ENCODE assay signal across 8 cellular contexts in the genomic region with DNA sequence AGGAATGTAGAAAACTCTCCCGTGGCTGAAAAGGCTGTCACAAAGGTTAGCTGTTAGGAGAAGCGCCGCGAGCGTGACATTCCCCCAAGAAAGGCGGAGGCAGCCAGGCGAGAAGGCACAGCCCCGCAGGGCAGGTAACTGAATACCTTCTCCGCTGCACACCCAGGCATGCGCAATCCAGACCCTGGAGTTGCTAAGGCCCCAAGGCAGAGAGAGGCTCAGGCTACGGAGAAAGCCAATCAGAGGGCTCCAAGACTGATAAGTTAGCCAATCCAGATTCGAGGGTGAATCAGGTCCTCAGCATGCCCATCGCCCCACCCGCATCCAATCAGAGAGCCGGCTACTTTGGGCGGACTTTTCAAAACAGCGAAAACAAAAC. TPM values are rescaled to one million over a fixed set of nuclear protein-coding genes. Genes with fewer than 3 reads are reported as not detected.
DNase-seq lines count a peak whose midpoint lies in the region; ATAC-seq and TF ChIP-seq lines count a peak whose summit lies in the region.

No MANE protein-coding gene starts in this region.

- no peaks in the 10 kb centered on the region for H3K9me3 ChIP-seq in heart left ventricle
- H3K9me3 ChIP-seq in upper lobe of left lung = no peaks in the 10 kb centered on the region

- peaks cover 0 to 29% (median 19%) of the 10 kb centered on the region in 9 donors for H3K36me3 ChIP-seq in heart left ventricle
- H3K36me3 ChIP-seq in upper lobe of left lung = peaks cover 0 to 13% (median 4%) of the 10 kb centered on the region in 4 donors

- H3K27ac ChIP-seq in heart left ventricle (peak overlapping the region; percentile 80 to 95 (median 91)), upper lobe of left lung (peak overlapping the region; percentile 84 to 99 (median 91))

- intact Hi-C loops in heart left ventricle (cut with DNase I) = loop anchor here (1.0 to 5.0 kb wide), 6 partner anchors 59 to 209 kb away; a partner anchor contains a TSS

- peak; percentile 99 for DNase-seq in GM12865 (ENCODE audit: low read depth)
- peak; percentile 93 for DNase-seq in NCI-H1105 (lab: John Stamatoyannopoulos, UW)
- DNase-seq in SKM-1 (lab: John Stamatoyannopoulos, UW; ENCODE audit: unreplicated experiment) = peak; percentile 97
- peak; percentile 99 for DNase-seq in amniotic epithelial cell (ENCODE audit: low read depth)
- DNase-seq in heart left ventricle = peak; percentile 90 to 96 (median 95)
- peak; percentile 100 for DNase-seq in pons (ENCODE audit: low spot score)
- DNase-seq in upper lobe of left lung = peak; percentile 79 to 97

- no peak for TF ChIP-seq POLR2A in heart left ventricle (IDR thresholded peaks at IDR 0.05)
- peak in 1 of 4 donors; percentile 66 for TF ChIP-seq POLR2A in upper lobe of left lung (IDR thresholded peaks at IDR 0.05)

- TF ChIP-seq CTCF in GM12865 (IDR thresholded peaks at IDR 0.05; ENCODE audit: insufficient read depth, low read depth, low read length, missing control alignments) (no peak), heart left ventricle (IDR thresholded peaks at IDR 0.05) (no peak), upper lobe of left lung (IDR thresholded peaks at IDR 0.05) (no peak)

- peak overlapping the region; percentile 78 for H3K4me3 ChIP-seq in GM12865 (ENCODE audit: low read depth, low read length)
- peak overlapping the region; percentile 65 to 97 (median 86) for H3K4me3 ChIP-seq in heart left ventricle
- H3K4me3 ChIP-seq in upper lobe of left lung = peak overlapping the region; percentile 87 to 99 (median 94)

- ATAC-seq in HG02642 (IDR thresholded peaks at IDR 0.05; ENCODE audit: poor library complexity, unreplicated experiment) = peak; percentile 91
- ATAC-seq in heart left ventricle = peak; percentile 98 to 99 (median 98)
- ATAC-seq in upper lobe of left lung (ENCODE audit: low FRiP score in 2 of 2) = peak; percentile 96 to 98

- H3K27me3 ChIP-seq in heart left ventricle = no peaks in the 10 kb centered on the region
- no peaks in the 10 kb centered on the region for H3K27me3 ChIP-seq in upper lobe of left lung

- TF ChIP-seq EP300 in upper lobe of left lung (IDR thresholded peaks at IDR 0.05) = no peak

- WGBS in heart left ventricle, 4 donors = 0 to 1% (median 1%) methylated on average over 15 to 17 of the region's 17 CpGs
- WGBS in upper lobe of left lung, 2 donors = 0 to 1% methylated on average over 10 to 17 of the region's 17 CpGs

- peaks cover 0 to 34% (median 5%) of the 10 kb centered on the region in 12 donors for H3K4me1 ChIP-seq in heart left ventricle
- H3K4me1 ChIP-seq in upper lobe of left lung = peaks cover 11 to 24% (median 17%) of the 10 kb centered on the region in 4 donors

RNA-seq across cellular contexts. Expression of a gene that starts 0.5 kb away (rescaled TPM):
- total RNA-seq in heart left ventricle = 10 to 100 TPM in 4 of 9 donors, 1 to 10 TPM in 5; 2.4 to 18.7 (median 9.9) TPM
- 1 to 10 TPM; 3.3 to 4.5 TPM for polyA plus RNA-seq in heart left ventricle
- total RNA-seq in upper lobe of left lung = 10 to 100 TPM; 14.1 to 50.5 (median 27.3) TPM

Comparison
In these comparisons a context has a peak if more than half of its experiments do, and no peak if none do; other contexts are left out.
1. Peak in every context shown above with its lines: DNase-seq, ATAC-seq, H3K4me3 ChIP-seq and H3K27ac ChIP-seq.